In the genomic region with DNA sequence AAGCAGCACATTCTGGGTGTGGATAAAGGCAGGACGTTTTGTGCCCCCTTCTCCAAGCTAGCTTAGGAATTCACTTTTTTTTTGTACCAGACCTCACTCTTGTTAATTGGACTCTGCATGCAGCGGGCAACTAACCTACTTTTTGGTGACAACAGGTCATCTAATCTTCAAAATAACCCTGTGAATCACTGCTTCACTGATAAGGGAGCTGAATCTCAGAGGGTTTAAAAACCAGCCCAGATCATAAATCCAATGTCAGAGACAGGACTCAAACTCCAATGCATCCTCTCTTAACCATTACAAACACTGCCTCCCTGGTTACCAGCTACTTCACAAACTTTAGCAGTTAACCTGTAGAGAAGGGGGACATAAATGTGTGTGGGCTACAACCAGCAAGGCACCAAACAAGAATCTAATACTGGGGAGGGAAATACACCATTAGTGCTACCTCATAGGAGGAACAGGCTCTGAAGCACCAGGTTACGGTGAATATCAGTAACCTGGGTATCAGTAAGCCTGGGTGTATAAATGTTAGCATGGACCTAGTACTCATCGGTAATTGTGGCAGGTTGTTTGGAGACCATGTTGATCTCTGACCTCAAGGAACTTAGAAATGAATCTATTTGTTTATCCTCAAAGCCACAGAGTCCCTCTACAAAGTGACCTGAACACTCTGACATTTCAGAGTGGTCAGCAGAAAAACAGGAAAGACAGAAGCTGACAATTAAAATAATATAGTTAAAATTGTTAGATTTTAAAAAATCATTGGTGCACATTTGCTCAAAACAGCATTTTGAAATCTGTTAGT, we compare ENCODE assay signal across 11 cellular contexts. TPM values are rescaled to one million over a fixed set of nuclear protein-coding genes. Genes with fewer than 3 reads are reported as not detected.
DNase-seq lines count a peak whose midpoint lies in the region; ATAC-seq and TF ChIP-seq lines count a peak whose summit lies in the region.
"Had no signal": no experiment of that assay in that cellular context is flagged by ENCODE, and none has a peak within 500 bp of the region (broad histone marks: within the 10 kb centered on the region; RNA-seq: fewer than 3 reads in every experiment).

No MANE protein-coding gene starts in this region.

- TF ChIP-seq RAD21 in liver (IDR thresholded peaks at IDR 0.05): peak in 1 of 2 donors; percentile 4

- ATAC-seq in activated CD8-positive, alpha-beta T cell treated with anti-CD3 and anti-CD28 coated beads, Interleukin-2, amount 10 ng/mL, durations not matched to agents 7 days and 5 days: no peak
- ATAC-seq in GM18870 (IDR thresholded peaks at IDR 0.05; ENCODE audit: unreplicated experiment): no peak
- no peak for ATAC-seq in HG03196 (IDR thresholded peaks at IDR 0.05; ENCODE audit: unreplicated experiment)
- ATAC-seq: gastrocnemius medialis had no signal

- WGBS in liver: 69% methylated on average over 4 of the region's 4 CpGs

- CTCF ChIA-PET in activated CD8-positive, alpha-beta T cell treated with anti-CD3 and anti-CD28 coated beads, Interleukin-2, amount 10 ng/mL, durations not matched to agents 7 days and 5 days (lab: Charles Lee): interaction anchor here (0.9 to 1.4 kb wide), 2 partner anchors 16 to 184 kb away, joined by 3 to 4 read pairs; no protein-coding TSS in a partner anchor

- H3K4me1 ChIP-seq in BLaER1 treated with 17β-estradiol and CSF1 and Interleukin-3, amounts not matched to agents 10 nM and 100 nM: peaks cover 58 to 84% (median 75%) of the 10 kb centered on the region in 10 experiments
- H3K4me1 ChIP-seq in liver (ENCODE audit: control insufficient read depth in 4 of 4, insufficient read depth in 4 of 4, low read length in 3 of 4) (peaks cover 5 to 19% (median 14%) of the 10 kb centered on the region in 4 donors), neural progenitor cell (peaks cover 11% of the 10 kb centered on the region)

- no peaks in the 10 kb centered on the region for H3K79me2 ChIP-seq in neural progenitor cell (ENCODE audit: low read depth)

- peak overlapping the region; percentile 77 to 91 (median 84) for H3K4me3 ChIP-seq in BLaER1 treated with 17β-estradiol and CSF1 and Interleukin-3, amounts not matched to agents 10 nM and 100 nM
- H3K4me3 ChIP-seq in GM12875 (ENCODE audit: low read depth, low read length) (peak overlapping the region; percentile 84), liver (ENCODE audit: low read depth in 1 of 3, low read length in 3 of 3) (no peak overlapping the region), neural progenitor cell (no peak overlapping the region)

- H3K27me3 ChIP-seq in BLaER1 treated with 17β-estradiol and CSF1 and Interleukin-3, amounts not matched to agents 10 nM and 100 nM: no peaks in the 10 kb centered on the region
- H3K27me3 ChIP-seq in liver (ENCODE audit: control insufficient read depth in 4 of 4, insufficient read depth in 4 of 4, low read length in 3 of 4): no peaks in the 10 kb centered on the region
- peaks cover 37% of the 10 kb centered on the region for H3K27me3 ChIP-seq in neural progenitor cell
- H3K27me3 ChIP-seq: dorsolateral prefrontal cortex, gastrocnemius medialis had no signal

- TF ChIP-seq CTCF in GM12875 (IDR thresholded peaks at IDR 0.05; ENCODE audit: borderline replicate concordance, insufficient read depth, low read depth, low read length): no peak
- no peak for TF ChIP-seq CTCF in liver (IDR thresholded peaks at IDR 0.05; ENCODE audit: low read depth, low read length, missing input control)
- TF ChIP-seq CTCF in neural progenitor cell (IDR thresholded peaks at IDR 0.05): no peak

- no peak overlapping the region for H3K27ac Mint-ChIP-seq in activated CD8-positive, alpha-beta T cell treated with anti-CD3 and anti-CD28 coated beads, Interleukin-2, amount 10 ng/mL, durations not matched to agents 7 days and 5 days
- no peak overlapping the region for H3K27ac Mint-ChIP-seq in neural progenitor cell

- H3K36me3 ChIP-seq in BLaER1 treated with 17β-estradiol and CSF1 and Interleukin-3, amounts not matched to agents 10 nM and 100 nM: peaks cover 4 to 34% (median 23%) of the 10 kb centered on the region in 11 experiments
- H3K36me3 ChIP-seq in liver (ENCODE audit: control insufficient read depth in 4 of 4, insufficient read depth in 3 of 4, low read depth in 1 of 4, low read length in 3 of 4): peaks cover 0 to 1% (median 0%) of the 10 kb centered on the region in 4 donors
- no peaks in the 10 kb centered on the region for H3K36me3 ChIP-seq in neural progenitor cell
- H3K36me3 ChIP-seq: gastrocnemius medialis had no signal

- peak overlapping the region; percentile 32 for H3K4me3 Mint-ChIP-seq in activated CD8-positive, alpha-beta T cell treated with anti-CD3 and anti-CD28 coated beads, Interleukin-2, amount 10 ng/mL, durations not matched to agents 7 days and 5 days
- H3K4me3 Mint-ChIP-seq in neural progenitor cell: no peak overlapping the region

- H3K27me3 Mint-ChIP-seq in activated CD8-positive, alpha-beta T cell treated with anti-CD3 and anti-CD28 coated beads, Interleukin-2, amount 10 ng/mL, durations not matched to agents 7 days and 5 days (ENCODE audit: low read depth): no peaks in the 10 kb centered on the region
- H3K27me3 Mint-ChIP-seq in neural progenitor cell (ENCODE audit: insufficient read depth, low read depth): peaks cover 3% of the 10 kb centered on the region

- peak overlapping the region; percentile 79 to 95 (median 91) for H3K4me2 ChIP-seq in BLaER1 treated with 17β-estradiol and CSF1 and Interleukin-3, amounts not matched to agents 10 nM and 100 nM
- H3K4me2 ChIP-seq in neural progenitor cell: no peak overlapping the region

- H3K27ac ChIP-seq in BLaER1 treated with 17β-estradiol and CSF1 and Interleukin-3, amounts not matched to agents 10 nM and 100 nM: peak overlapping the region in 10 of 11 experiments; percentile 76 to 94 (median 90); a peak in 18 of 22 replicates
- H3K27ac ChIP-seq in liver (ENCODE audit: low read depth in 1 of 2, low read length in 2 of 2) (no peak overlapping the region), neural progenitor cell (no peak overlapping the region)
- H3K27ac ChIP-seq: C4-2B had no signal

- peaks cover 14% of the 10 kb centered on the region for H3F3A ChIP-seq in neural progenitor cell (ENCODE audit: low read depth)

- H4K20me1 ChIP-seq in BLaER1 treated with 17β-estradiol and CSF1 and Interleukin-3, amounts not matched to agents 10 nM and 100 nM: peaks cover 0 to 61% (median 9%) of the 10 kb centered on the region in 11 experiments; a peak in 10 of 22 replicates
- no peaks in the 10 kb centered on the region for H4K20me1 ChIP-seq in neural progenitor cell (ENCODE audit: low read depth)

- H2AFZ ChIP-seq in neural progenitor cell (replicated peaks): no peak overlapping the region

- peaks cover 40% of the 10 kb centered on the region for H3K36me3 Mint-ChIP-seq in activated CD8-positive, alpha-beta T cell treated with anti-CD3 and anti-CD28 coated beads, Interleukin-2, amount 10 ng/mL, durations not matched to agents 7 days and 5 days (ENCODE audit: low read depth)
- H3K36me3 Mint-ChIP-seq in neural progenitor cell: peaks cover 8% of the 10 kb centered on the region

- peak overlapping the region; percentile 73 to 96 (median 90) for H3K9ac ChIP-seq in BLaER1 treated with 17β-estradiol and CSF1 and Interleukin-3, amounts not matched to agents 10 nM and 100 nM
- no peak overlapping the region for H3K9ac ChIP-seq in liver (ENCODE audit: low read depth in 1 of 2, low read length in 2 of 2)
- H3K9ac ChIP-seq in neural progenitor cell: no peak overlapping the region

- H3K4me1 Mint-ChIP-seq in activated CD8-positive, alpha-beta T cell treated with anti-CD3 and anti-CD28 coated beads, Interleukin-2, amount 10 ng/mL, durations not matched to agents 7 days and 5 days (ENCODE audit: low read depth): peaks cover 63% of the 10 kb centered on the region
- H3K4me1 Mint-ChIP-seq in neural progenitor cell: peaks cover 11% of the 10 kb centered on the region

- no peak for DNase-seq in activated CD8-positive, alpha-beta T cell treated with anti-CD3 and anti-CD28 coated beads, Interleukin-2, amount 10 ng/mL, durations not matched to agents 7 days and 5 days
- no peak for DNase-seq in NAMALWA (ENCODE audit: low spot score)
- no peak for DNase-seq in neural progenitor cell (ENCODE audit: low spot score)
- DNase-seq: dorsolateral prefrontal cortex, gastrocnemius medialis had no signal

- peaks cover 7 to 32% (median 27%) of the 10 kb centered on the region in 11 experiments; a peak in 20 of 22 replicates for H3K9me3 ChIP-seq in BLaER1 treated with 17β-estradiol and CSF1 and Interleukin-3, amounts not matched to agents 10 nM and 100 nM (replicated peaks in 1 of 11)
- no peaks in the 10 kb centered on the region for H3K9me3 ChIP-seq in liver (ENCODE audit: control insufficient read depth in 4 of 4, low read length in 3 of 4)
- H3K9me3 ChIP-seq in neural progenitor cell (ENCODE audit: low read depth): no peaks in the 10 kb centered on the region
- H3K9me3 ChIP-seq: gastrocnemius medialis had no signal

- POLR2A ChIA-PET in activated CD8-positive, alpha-beta T cell treated with anti-CD3 and anti-CD28 coated beads, Interleukin-2, amount 10 ng/mL, durations not matched to agents 7 days and 5 days (lab: Charles Lee): interaction anchor here (0.6 to 1.6 kb wide), 3 partner anchors 19 to 107 kb away, joined by 3 to 7 read pairs (median 3); no protein-coding TSS in a partner anchor

- no peaks in the 10 kb centered on the region for H3K9me3 Mint-ChIP-seq in activated CD8-positive, alpha-beta T cell treated with anti-CD3 and anti-CD28 coated beads, Interleukin-2, amount 10 ng/mL, durations not matched to agents 7 days and 5 days (ENCODE audit: insufficient read depth)
- peaks cover 8% of the 10 kb centered on the region for H3K9me3 Mint-ChIP-seq in neural progenitor cell

TF ChIP-seq in liver, 16 proteins besides CTCF, POLR2A, EP300 and RAD21:
- peak; percentile 15 to 17 for TF ChIP-seq HNF4A (conservative IDR thresholded peaks at IDR 0.05)
- no peak for TF ChIP-seq HNF4G (IDR thresholded peaks at IDR 0.05)
TF ChIP-seq in liver: peak in this region for 1.

RNA-seq across cellular contexts. Expression of a gene that starts 2.6 kb away (rescaled TPM):
- total RNA-seq in activated CD8-positive, alpha-beta T cell treated with anti-CD3 and anti-CD28 coated beads, Interleukin-2, amount 10 ng/mL, durations not matched to agents 7 days and 5 days: 10 to 100 TPM; 23.8 to 24.4 TPM
- total RNA-seq in liver (1 to 10 TPM; 4.2 to 5.4 TPM), neural progenitor cell (ENCODE audit: low replicate concordance) (5.2 and 5.7 TPM in 2 replicates)
- 1 to 10 TPM; 4.6 to 6.3 TPM for polyA plus RNA-seq in liver

RNA-seq across cellular contexts. Expression of a gene that starts 14.1 kb away (rescaled TPM):
- total RNA-seq in activated CD8-positive, alpha-beta T cell treated with anti-CD3 and anti-CD28 coated beads, Interleukin-2, amount 10 ng/mL, durations not matched to agents 7 days and 5 days: 10 to 100 TPM; 11.8 to 14.1 TPM
- 10 to 100 TPM in 1 of 2 donors, 1 to 10 TPM in 1; 4.2 to 14.0 TPM for total RNA-seq in liver
- 1 to 10 TPM; 2.8 to 5.2 TPM for polyA plus RNA-seq in liver
- total RNA-seq in neural progenitor cell (ENCODE audit: low replicate concordance): 0.19 and 0.41 TPM in 2 replicates

RNA-seq across cellular contexts. Expression of a gene that starts 51.5 kb away (rescaled TPM):
- total RNA-seq in activated CD8-positive, alpha-beta T cell treated with anti-CD3 and anti-CD28 coated beads, Interleukin-2, amount 10 ng/mL, durations not matched to agents 7 days and 5 days: 10 to 100 TPM; 10.9 to 13.0 TPM
- total RNA-seq in liver (10 to 100 TPM in 1 of 2 donors, 1 to 10 TPM in 1; 7.6 to 14.7 TPM), neural progenitor cell (ENCODE audit: low replicate concordance) (28.5 and 41.9 TPM in 2 replicates)
- polyA plus RNA-seq in liver: 1 to 10 TPM; 7.6 to 8.0 TPM

Comparison
In these comparisons a context has a peak if more than half of its experiments do, and no peak if none do; other contexts are left out.
1. H3K27ac ChIP-seq: peak in BLaER1 treated with 17β-estradiol and CSF1 and Interleukin-3, amounts not matched to agents 10 nM and 100 nM (10 of 11); none in liver (0 of 2) and neural progenitor cell (single experiment).
2. H3K4me3 ChIP-seq: peak in BLaER1 treated with 17β-estradiol and CSF1 and Interleukin-3, amounts not matched to agents 10 nM and 100 nM (10 of 10) and GM12875 (single experiment); none in liver (0 of 3) and neural progenitor cell (single experiment).
3. H3K9ac ChIP-seq: peak in BLaER1 treated with 17β-estradiol and CSF1 and Interleukin-3, amounts not matched to agents 10 nM and 100 nM (11 of 11); none in liver (0 of 2) and neural progenitor cell (single experiment).